1 cellular context compared by ENCODE assay signal in genomic region chr20:35604444-35604750, GRCh38.
TF ChIP-seq lines count a peak whose summit lies in the region.

No MANE protein-coding gene starts in this region.

TF ChIP-seq in GM23338, 12 proteins besides CTCF, POLR2A, EP300 and RAD21 (continued from another document):
- no peak for TF ChIP-seq ZNF462 (CRISPR knock-in tag; IDR thresholded peaks at IDR 0.05)
- no peak for TF ChIP-seq STAT1 (IDR thresholded peaks at IDR 0.05; ENCODE audit: unreplicated experiment)
- no peak for TF ChIP-seq ETS1 (IDR thresholded peaks at IDR 0.05)
- TF ChIP-seq EZH2phosphoT487 (IDR thresholded peaks at IDR 0.05; ENCODE audit: unreplicated experiment) = no peak
- no peak for TF ChIP-seq REST (IDR thresholded peaks at IDR 0.05; ENCODE audit: unreplicated experiment)
- TF ChIP-seq EZH2 (IDR thresholded peaks at IDR 0.05; ENCODE audit: low read depth, unreplicated experiment) = no peak
- TF ChIP-seq JUNB (IDR thresholded peaks at IDR 0.05; ENCODE audit: unreplicated experiment) = no peak
- no peak for TF ChIP-seq ZNF114 (CRISPR knock-in tag; IDR thresholded peaks at IDR 0.05)
